In the genomic region with DNA sequence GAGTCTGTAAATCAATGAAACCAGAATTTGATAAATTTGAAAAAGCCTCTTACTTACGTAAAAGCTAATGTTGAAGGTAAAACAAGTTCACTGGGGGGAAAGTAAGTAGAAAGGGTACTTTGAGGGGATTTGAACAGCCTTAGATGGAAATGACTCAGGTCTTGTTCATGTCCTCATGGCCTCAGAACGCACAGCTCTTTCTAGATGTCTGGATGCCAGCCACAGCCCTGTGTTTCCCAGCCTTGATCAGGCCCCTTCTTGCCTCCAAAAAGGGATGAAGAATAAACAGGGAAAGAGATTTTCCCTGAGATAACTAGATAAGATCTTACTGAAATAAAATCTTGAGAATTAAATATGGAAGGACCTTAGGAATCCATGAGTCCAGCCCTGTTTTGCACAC, we compare ENCODE assay signal across 30 cellular contexts.
"Had no signal": no experiment of that assay in that cellular context is flagged by ENCODE, and none has a peak within 500 bp of the region (broad histone marks: within the 10 kb centered on the region; RNA-seq: fewer than 3 reads in every experiment).

No MANE protein-coding gene starts in this region.

- FAIRE-seq: astrocyte, endothelial cell of umbilical vein, pancreas, TTC549 had no signal

- DNase-seq: activated CD4-positive, alpha-beta memory T cell treated with anti-CD3 and anti-CD28 coated beads for 36 hours; activated CD4-positive, alpha-beta T cell treated with anti-CD3 and anti-CD28 coated beads for 48 hours; activated CD8-positive, alpha-beta memory T cell treated with anti-CD3 and anti-CD28 coated beads, Interleukin-2, amount 50 U/mL, for 4 hours; activated effector memory CD4-positive, alpha-beta T cell treated with anti-CD3 and anti-CD28 coated beads, Interleukin-2, amount 50 U/mL, for 16 hours; activated naive CD4-positive, alpha-beta T cell treated with anti-CD3 and anti-CD28 coated beads for 36 hours; activated naive CD8-positive, alpha-beta T cell treated with anti-CD3 and anti-CD28 coated beads for 36 hours; activated T-cell treated with anti-CD3 and anti-CD28 coated beads, Interleukin-2, amount 50 U/mL, for 1 hour; adrenal gland; caudate nucleus; foreskin fibroblast; heart right ventricle; islet precursor cell; left cardiac atrium; left ventricle myocardium superior; midbrain; naive thymus-derived CD4-positive, alpha-beta T cell; pancreas; psoas muscle; right cardiac atrium; stimulated activated CD4-positive, alpha-beta T cell treated with anti-CD3 and anti-CD28 coated beads, Interleukin-2, amount 100 ng/mL, for 48 hours; SW 1271; T-helper 9 cell; uterus; WERI-Rb-1 had no signal

- H3K27ac ChIP-seq: adrenal gland, heart right ventricle, psoas muscle, thoracic aorta, WERI-Rb-1 had no signal

- H3K36me3 ChIP-seq: adrenal gland, pancreas, uterus, WERI-Rb-1 had no signal

- ATAC-seq: activated CD4-positive, CD25-positive, alpha-beta regulatory T cell treated with anti-CD3 and anti-CD28 coated beads, Interleukin-2, amount 50 U/mL, for 24 hours; esophagus mucosa; heart right ventricle; left cardiac atrium; left ventricle myocardium superior; naive thymus-derived CD4-positive, alpha-beta T cell; pancreas; psoas muscle; right cardiac atrium had no signal

- H3K4me3 ChIP-seq: adrenal gland, heart right ventricle, pancreas, psoas muscle, thoracic aorta, uterus had no signal

- H3K27me3 ChIP-seq: adrenal gland, heart right ventricle, pancreas, uterus had no signal

- H3K9me3 ChIP-seq: adrenal gland, pancreas, psoas muscle, thoracic aorta, uterus had no signal

- H3K4me1 ChIP-seq: adrenal gland, heart right ventricle, pancreas, psoas muscle, uterus had no signal
